ENCODE assay signal across 29 cellular contexts in the genomic region with DNA sequence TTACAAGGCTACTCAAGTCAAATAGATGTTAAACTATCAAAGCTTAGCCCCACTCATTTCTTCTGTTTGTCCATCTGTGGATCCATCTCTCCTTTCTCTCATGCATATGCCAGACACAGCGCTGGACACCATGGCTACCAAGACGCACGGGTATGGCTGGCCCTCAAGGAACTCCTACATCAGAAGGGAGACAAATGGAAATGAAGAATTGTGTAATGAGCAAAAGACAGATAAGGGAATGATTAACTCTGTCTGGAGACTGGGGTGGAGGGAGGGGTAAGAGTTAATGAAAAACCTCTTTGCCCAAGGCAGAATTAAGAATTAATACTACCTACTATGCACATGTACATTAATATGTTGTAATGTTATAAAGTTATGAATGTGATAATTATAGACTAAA.
"Had no signal": no experiment of that assay in that cellular context is flagged by ENCODE, and none has a peak within 500 bp of the region (broad histone marks: within the 10 kb centered on the region; RNA-seq: fewer than 3 reads in every experiment).

No MANE protein-coding gene starts in this region.

- FAIRE-seq: TTC549 had no signal

- H3K9ac ChIP-seq: KMS-11 had no signal

- H3K27me3 ChIP-seq: ascending aorta, cardiac muscle cell, SJCRH30 had no signal

- H3K4me3 ChIP-seq: ascending aorta, cardiac muscle cell, SJCRH30, SK-N-MC had no signal

- DNase-seq: activated CD4-positive, alpha-beta T cell treated with anti-CD3 and anti-CD28 coated beads, Interleukin-2, amount 10 ng/mL, durations not matched to agents 24 days and 14 days; activated CD4-positive, alpha-beta T cell treated with anti-CD3 and anti-CD28 coated beads, Interleukin-2, amount 50 U/mL, for 4 hours; activated CD8-positive, alpha-beta T cell treated with anti-CD3 and anti-CD28 coated beads for 36 hours; activated effector memory CD4-positive, alpha-beta T cell treated with anti-CD3 and anti-CD28 coated beads, Interleukin-2, amount 50 U/mL, for 16 hours; activated naive CD4-positive, alpha-beta T cell; activated naive CD4-positive, alpha-beta T cell treated with anti-CD3 and anti-CD28 coated beads, Interleukin-2, amount 50 U/mL, for 16 hours; activated naive CD8-positive, alpha-beta T cell treated with anti-CD3 and anti-CD28 coated beads for 36 hours; activated T-cell treated with anti-CD3 and anti-CD28 coated beads, Interleukin-2, amount 50 U/mL, for 1 hour; activated T-cell treated with anti-CD3 and anti-CD28 coated beads, Interleukin-2, amount 50 U/mL, for 72 hours; amygdala; NCI-H1092 treated with DMSO at 0.1 percent for 48 hours; NCI-H1417; NCI-H146; NCI-H187; NCI-H2029 treated with DMSO at 0.1 percent for 48 hours; NCI-H2107; NCI-H2171 treated with DMSO at 0.1 percent for 48 hours; NCI-H226; NCI-H446 treated with DMSO at 0.1 percent for 48 hours; NCI-H524 treated with DMSO at 0.1 percent for 48 hours; SHP77; SJCRH30 had no signal

- H3K4me2 ChIP-seq: KMS-11 had no signal

- H3K36me3 ChIP-seq: ascending aorta, cardiac muscle cell, SJCRH30 had no signal

- H3K4me1 ChIP-seq: ascending aorta had no signal

- H3K27ac ChIP-seq: ascending aorta, cardiac muscle cell, KMS-11, SK-N-MC had no signal

- ATAC-seq: activated CD8-positive, alpha-beta T cell treated with anti-CD3 and anti-CD28 coated beads for 36 hours; activated T-cell treated with anti-CD3 and anti-CD28 coated beads, Interleukin-2, amount 50 U/mL, for 72 hours; activated T-helper 17 cell treated with anti-CD3 and anti-CD28 coated beads, Interleukin-2, amount 50 U/mL, for 72 hours; Panc1 had no signal
